Comparison of ENCODE assay signal across 8 cellular contexts in the genomic region with DNA sequence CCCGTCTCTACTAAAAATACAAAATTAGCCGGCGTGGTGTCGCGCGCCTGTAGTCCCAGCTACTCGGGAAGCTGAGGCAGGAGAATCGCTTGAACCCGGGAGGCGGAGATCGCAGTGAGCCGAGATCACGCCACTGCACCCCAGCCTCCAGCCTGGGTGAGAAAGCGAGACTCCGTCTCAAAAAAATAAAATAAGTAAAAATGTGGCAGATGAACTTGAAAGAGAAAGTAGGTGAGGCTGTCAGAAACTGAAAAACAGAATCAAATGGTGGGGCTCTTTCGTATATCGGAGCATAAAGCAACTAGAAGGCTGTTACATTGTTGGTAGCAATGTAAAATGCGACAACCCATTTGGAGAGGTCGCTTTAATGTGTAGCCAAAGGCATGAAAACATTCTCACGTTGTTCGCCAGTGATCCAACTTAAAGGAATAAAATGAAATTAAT. TPM values are rescaled to one million over a fixed set of nuclear protein-coding genes. Genes with fewer than 3 reads are reported as not detected.
DNase-seq lines count a peak whose midpoint lies in the region; ATAC-seq and TF ChIP-seq lines count a peak whose summit lies in the region.

No MANE protein-coding gene starts in this region.

- H3K4me3 Mint-ChIP-seq in CD8-positive, alpha-beta T cell, result peak overlapping the region; percentile 92
- peak overlapping the region; percentile 93 for H3K4me3 Mint-ChIP-seq in T-helper 2 cell treated with Interferon-gamma antibody and Interleukin-4, amounts not matched to agents 5 μg/mL and 100 μg/mL, for 36 hours

- peaks cover 48% of the 10 kb centered on the region for H3K36me3 Mint-ChIP-seq in CD8-positive, alpha-beta T cell
- peaks cover 43% of the 10 kb centered on the region for H3K36me3 Mint-ChIP-seq in T-helper 2 cell treated with Interferon-gamma antibody and Interleukin-4, amounts not matched to agents 5 μg/mL and 100 μg/mL, for 36 hours (ENCODE audit: low read depth)

- H3K4me1 Mint-ChIP-seq in CD8-positive, alpha-beta T cell (ENCODE audit: low read depth), result peaks cover 38% of the 10 kb centered on the region
- peaks cover 24% of the 10 kb centered on the region for H3K4me1 Mint-ChIP-seq in T-helper 2 cell treated with Interferon-gamma antibody and Interleukin-4, amounts not matched to agents 5 μg/mL and 100 μg/mL, for 36 hours (ENCODE audit: low read depth)

- no peak for ATAC-seq in CD8-positive, alpha-beta T cell
- no peak for ATAC-seq in psoas muscle
- ATAC-seq in GM19023 (IDR thresholded peaks at IDR 0.05; ENCODE audit: unreplicated experiment), result no peak

- peaks cover 11% of the 10 kb centered on the region for H3K36me3 ChIP-seq in CD8-positive, alpha-beta T cell (ENCODE audit: insufficient read depth, low read length)
- H3K36me3 ChIP-seq in H7 (replicated peaks; ENCODE audit: control insufficient read depth, insufficient read depth, low read length), result peaks cover 6% of the 10 kb centered on the region
- peaks cover 3 to 16% of the 10 kb centered on the region in 2 donors for H3K36me3 ChIP-seq in psoas muscle (ENCODE audit: insufficient read depth in 1 of 2, low read depth in 1 of 2)

- no peaks in the 10 kb centered on the region for H3K9me3 ChIP-seq in CD8-positive, alpha-beta T cell (ENCODE audit: low read length)
- no peaks in the 10 kb centered on the region for H3K9me3 ChIP-seq in psoas muscle

- 11 to 12% (median 11%) methylated on average over 21 of the region's 21 CpGs for WGBS in psoas muscle, 3 donors

- peak overlapping the region; percentile 67 for H3K4me3 ChIP-seq in CD8-positive, alpha-beta T cell (ENCODE audit: low read depth, low read length)
- H3K4me3 ChIP-seq in H7 (ENCODE audit: insufficient read depth, low read depth, low read length), result peak overlapping the region; percentile 98
- H3K4me3 ChIP-seq in fibroblast of villous mesenchyme (ENCODE audit: low read depth, low read length), result peak overlapping the region; percentile 77
- H3K4me3 ChIP-seq in psoas muscle, result peak overlapping the region; percentile 77

- intact Hi-C loops in CD8-positive, alpha-beta T cell (cut with DNase I, micrococcal nuclease), result loop anchor here (2.0 to 5.0 kb wide), 7 partner anchors 518 to 1310 kb away; a partner anchor contains a TSS
- intact Hi-C loops in psoas muscle (cut with DNase I), result no loop called here

- H3K27ac Mint-ChIP-seq in CD8-positive, alpha-beta T cell, result peak overlapping the region; percentile 98
- H3K27ac Mint-ChIP-seq in T-helper 2 cell treated with Interferon-gamma antibody and Interleukin-4, amounts not matched to agents 5 μg/mL and 100 μg/mL, for 36 hours, result peak overlapping the region; percentile 100

- TF ChIP-seq CTCF in CD8-positive, alpha-beta T cell (IDR thresholded peaks at IDR 0.05), result no peak
- no peak for TF ChIP-seq CTCF in fibroblast of villous mesenchyme (IDR thresholded peaks at IDR 0.05; ENCODE audit: insufficient read depth, low read depth, low read length)
- no peak for TF ChIP-seq CTCF in psoas muscle (IDR thresholded peaks at IDR 0.05)

- POLR2A ChIA-PET in CD8-positive, alpha-beta T cell (lab: Charles Lee), result interaction anchor here (1.4 to 4.5 kb wide), 2 partner anchors 26 to 35 kb away, joined by 5 to 29 read pairs; a partner anchor contains a TSS

- H3K27me3 ChIP-seq in CD8-positive, alpha-beta T cell (ENCODE audit: insufficient read depth, low read length), result no peaks in the 10 kb centered on the region
- H3K27me3 ChIP-seq in H7 (ENCODE audit: control insufficient read depth, insufficient read depth, low read length) (no peaks in the 10 kb centered on the region), psoas muscle (ENCODE audit: insufficient read depth in 3 of 3, low read length in 2 of 3) (no peaks in the 10 kb centered on the region)

- H3K9me3 Mint-ChIP-seq in CD8-positive, alpha-beta T cell, result peaks cover 13% of the 10 kb centered on the region
- H3K9me3 Mint-ChIP-seq in T-helper 2 cell treated with Interferon-gamma antibody and Interleukin-4, amounts not matched to agents 5 μg/mL and 100 μg/mL, for 36 hours, result peaks cover 11% of the 10 kb centered on the region

- H3K4me1 ChIP-seq in CD8-positive, alpha-beta T cell (ENCODE audit: insufficient read depth, low read length), result peaks cover 30% of the 10 kb centered on the region
- H3K4me1 ChIP-seq in psoas muscle, result peaks cover 26% of the 10 kb centered on the region

- no peak for DNase-seq in CD8-positive, alpha-beta T cell
- DNase-seq in H7, result peak; percentile 37
- DNase-seq in T-helper 2 cell treated with Interferon-gamma antibody and Interleukin-4, amounts not matched to agents 5 μg/mL and 100 μg/mL, for 36 hours (ENCODE audit: low spot score), result no peak
- peak; percentile 16 for DNase-seq in fibroblast of villous mesenchyme (ENCODE audit: low read depth)
- DNase-seq in psoas muscle, result no peak
- no peak for DNase-seq in stimulated activated naive CD4-positive, alpha-beta T cell (lab: John Stamatoyannopoulos, UW)
- no peak for DNase-seq in stimulated activated CD4-positive, alpha-beta T cell treated with anti-CD3 and anti-CD28 coated beads, Interleukin-4, amount 100 ng/mL, for 24 hours

- H3K27me3 Mint-ChIP-seq in CD8-positive, alpha-beta T cell (ENCODE audit: low read depth), result no peaks in the 10 kb centered on the region
- peaks cover 3% of the 10 kb centered on the region for H3K27me3 Mint-ChIP-seq in T-helper 2 cell treated with Interferon-gamma antibody and Interleukin-4, amounts not matched to agents 5 μg/mL and 100 μg/mL, for 36 hours (ENCODE audit: low read depth)

- H3K27ac ChIP-seq in CD8-positive, alpha-beta T cell (ENCODE audit: low read depth, low read length), result peak overlapping the region; percentile 79
- H3K27ac ChIP-seq in psoas muscle, result peak overlapping the region; percentile 93

- CTCF ChIA-PET in CD8-positive, alpha-beta T cell (lab: Charles Lee), result no interaction called here

RNA-seq across cellular contexts. Expression of a gene that starts 0.8 kb away (rescaled TPM):
- total RNA-seq in CD8-positive, alpha-beta T cell, result 100 to 1,000 TPM; 127 to 132 TPM
- total RNA-seq in H7 (2014; rRNA removed; shearing (Covaris generic)), result 25.6 and 37.4 TPM in 2 replicates
- total RNA-seq in fibroblast of villous mesenchyme (21.9 and 46.6 TPM in 2 replicates), psoas muscle (10 to 100 TPM; 25.9 to 31.8 (median 28.7) TPM)
- 10 to 100 TPM in 1 of 3 donors, 1 to 10 TPM in 2; 5.2 to 17.0 (median 6.1) TPM for polyA plus RNA-seq in psoas muscle

RNA-seq across cellular contexts. Expression of a gene that starts 35.2 kb away (rescaled TPM):
- 100 to 1,000 TPM; 175 to 179 TPM for total RNA-seq in CD8-positive, alpha-beta T cell
- 41.2 and 41.4 TPM in 2 replicates for total RNA-seq in H7 (2014; rRNA removed; shearing (Covaris generic))
- 55.4 and 60.5 TPM in 2 replicates for total RNA-seq in fibroblast of villous mesenchyme
- total RNA-seq in psoas muscle, result 10 to 100 TPM; 30.7 to 59.4 (median 33.4) TPM
- 10 to 100 TPM; 34.1 to 88.1 (median 57.1) TPM for polyA plus RNA-seq in psoas muscle

Comparison
In these comparisons a context has a peak if more than half of its experiments do, and no peak if none do; other contexts are left out.
1. DNase-seq: peak in H7 (single experiment) and fibroblast of villous mesenchyme (single experiment); none in CD8-positive, alpha-beta T cell (0 of 7), T-helper 2 cell treated with Interferon-gamma antibody and Interleukin-4, amounts not matched to agents 5 μg/mL and 100 μg/mL, for 36 hours (single experiment), psoas muscle (0 of 2), stimulated activated naive CD4-positive, alpha-beta T cell (0 of 6) and stimulated activated CD4-positive, alpha-beta T cell treated with anti-CD3 and anti-CD28 coated beads, Interleukin-4, amount 100 ng/mL, for 24 hours (single experiment).
2. intact Hi-C loops: an anchor here in CD8-positive, alpha-beta T cell (2.0 to 5.0 kb wide); none called in psoas muscle.
3. Peak in every context shown above with its lines, with median percentiles within 50 percentile points of each other: H3K4me3 ChIP-seq.